25 cellular contexts compared by ENCODE assay signal in the genomic region with DNA sequence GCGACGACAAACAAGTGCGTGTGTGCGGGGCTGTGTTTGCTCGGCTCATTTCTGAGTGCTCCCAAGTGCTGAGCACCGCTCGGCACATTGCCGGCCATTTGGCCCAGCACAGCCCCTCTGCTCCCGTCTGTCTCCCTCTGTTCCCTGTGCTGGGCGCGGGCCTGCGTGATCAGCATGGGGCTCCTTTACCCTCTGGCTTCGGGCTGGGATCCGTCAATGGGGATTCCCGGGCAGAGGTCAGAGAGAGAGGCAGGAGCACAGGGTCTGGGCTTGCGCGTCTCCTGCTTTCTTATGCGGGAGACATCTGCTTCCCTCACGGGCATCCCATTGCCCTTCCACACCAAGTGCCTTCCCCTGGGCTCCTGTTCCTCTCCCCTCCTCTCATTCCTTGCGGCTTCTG.
"Had no signal": no experiment of that assay in that cellular context is flagged by ENCODE, and none has a peak within 500 bp of the region (broad histone marks: within the 10 kb centered on the region; RNA-seq: fewer than 3 reads in every experiment).

No MANE protein-coding gene starts in this region.

- H3K4me3 ChIP-seq: body of pancreas, cardiac muscle cell, colonic mucosa, gastroesophageal sphincter, heart right ventricle, prostate gland, sigmoid colon, thoracic aorta had no signal

- H3K27me3 ChIP-seq: body of pancreas, cardiac muscle cell, colonic mucosa, gastroesophageal sphincter, sigmoid colon had no signal

- ATAC-seq: activated CD4-positive, CD25-positive, alpha-beta regulatory T cell treated with anti-CD3 and anti-CD28 coated beads, Interleukin-2, amount 50 U/mL, for 24 hours; body of pancreas; gastroesophageal sphincter; left colon; natural killer cell; stimulated activated effector memory CD8-positive, alpha-beta T cell treated with anti-CD3 and anti-CD28 coated beads, Interleukin-12 subunit alpha, Interleukin-12 subunit beta, amount 100 ng/mL, for 72 hours had no signal

- H3K27ac ChIP-seq: body of pancreas, cardiac muscle cell, colonic mucosa, gastroesophageal sphincter, heart right ventricle, prostate gland, sigmoid colon, thoracic aorta, VCaP had no signal

- H3K9me3 ChIP-seq: body of pancreas, colonic mucosa, prostate gland had no signal

- H3K36me3 ChIP-seq: cardiac muscle cell, colonic mucosa, gastroesophageal sphincter, heart right ventricle, prostate gland, sigmoid colon, thoracic aorta had no signal

- H3K4me1 ChIP-seq: body of pancreas, colonic mucosa, gastroesophageal sphincter, heart right ventricle, prostate gland had no signal

- DNase-seq: activated CD4-positive, alpha-beta T cell treated with anti-CD3 and anti-CD28 coated beads for 48 hours; activated CD4-positive, alpha-beta T cell treated with anti-CD3 and anti-CD28 coated beads, Interleukin-2, amount 50 U/mL, for 48 hours; activated CD8-positive, alpha-beta memory T cell treated with anti-CD3 and anti-CD28 coated beads for 24 hours; activated effector memory CD4-positive, alpha-beta T cell treated with Interleukin-2 at 50 U/mL for 16 hours; activated naive CD4-positive, alpha-beta T cell treated with Interleukin-2 at 50 U/mL for 16 hours; cerebellar nuclear complex; colonic mucosa; effector CD8-positive, alpha-beta T cell; heart right ventricle; kidney; left colon; natural killer cell; retina; sigmoid colon; small intestine; stimulated activated CD4-positive, alpha-beta T cell treated with anti-CD3 and anti-CD28 coated beads, Interleukin-4, amount 100 ng/mL, for 24 hours; T-helper 9 cell had no signal
